ENCODE assay signal across 8 cellular contexts in the genomic region with DNA sequence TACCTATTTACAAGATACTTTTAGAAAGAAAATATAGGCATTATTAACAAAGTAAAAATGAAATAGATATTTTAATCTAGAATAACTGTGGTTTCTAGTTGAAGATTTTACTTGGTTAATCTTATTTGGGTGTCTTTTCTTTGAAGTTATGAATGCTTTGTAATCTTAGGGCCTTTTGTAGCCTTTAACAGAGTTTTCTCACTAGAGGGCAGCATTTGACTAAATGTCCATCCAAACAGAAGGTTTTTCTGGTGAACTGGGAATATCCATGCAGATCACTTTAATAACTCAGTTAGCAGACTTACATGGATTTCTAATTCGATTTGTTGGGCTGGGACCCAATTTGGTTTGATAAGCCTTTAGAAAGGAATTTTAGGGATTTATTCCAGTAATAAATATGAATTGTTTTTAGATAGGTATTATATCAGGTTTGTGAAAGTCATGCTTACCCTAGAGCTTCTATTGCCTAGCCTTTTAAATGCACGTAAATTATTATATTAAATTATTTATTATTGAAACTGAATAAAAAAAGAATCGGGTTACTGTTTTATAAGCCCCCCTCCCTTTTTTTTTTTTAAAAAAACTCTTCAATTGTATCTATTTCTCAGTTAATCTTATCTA.
DNase-seq lines count a peak whose midpoint lies in the region; ATAC-seq, FAIRE-seq and TF ChIP-seq lines count a peak whose summit lies in the region.

No MANE protein-coding gene starts in this region.

- BruUV-seq in GM12878 (replicated peaks; lab: Mats Ljungman, UMichigan), result no TSS peak
- BruUV-seq in HepG2 (replicated peaks; lab: Mats Ljungman, UMichigan), result no TSS peak

- intact Hi-C loops in CD14-positive monocyte (cut with micrococcal nuclease) (no loop called here), GM12878 (cut with micrococcal nuclease; ENCODE audit: unreplicated experiment) (loop anchor here (5.0 to 10.0 kb wide), 5 partner anchors 360 to 1163 kb away; no protein-coding TSS in a partner anchor), HepG2 (cut with micrococcal nuclease; ENCODE audit: unreplicated experiment) (loop anchor here (2.0 to 10.0 kb wide), 3 partner anchors 34 to 90 kb away; no protein-coding TSS in a partner anchor)
- intact Hi-C loops in activated CD4-positive, alpha-beta T cell treated with anti-CD3 and anti-CD28 coated beads for 36 hours (cut with DNase I, micrococcal nuclease), result loop anchor here in 1 of 2 experiments (10.0 kb wide), 1 partner anchor 60 kb away; no protein-coding TSS in a partner anchor

- DNase-seq in CD14-positive monocyte (ENCODE audit: low spot score) (no peak), HCEC 1CT (peak; percentile 48), NCI-H446 treated with DMSO at 0.1 percent for 48 hours (lab: John Stamatoyannopoulos, UW) (peak; percentile 65), GM12878 (ENCODE audit: low read depth, low spot score) (peak; percentile 8), HepG2 (ENCODE audit: low spot score) (peak; percentile 50)
- DNase-seq in activated CD4-positive, alpha-beta T cell treated with anti-CD3 and anti-CD28 coated beads for 36 hours, result no peak
- no peak for DNase-seq in activated CD4-positive, alpha-beta T cell treated with anti-CD3 and anti-CD28 coated beads, Interleukin-2, amount 10 ng/mL, durations not matched to agents 7 days and 5 days

- H3K27me3 ChIP-seq in GM12878 (replicated peaks in 1 of 2; ENCODE audit: control insufficient read depth in 2 of 2, insufficient read depth in 2 of 2, low read length in 1 of 2) (no peaks in the 10 kb centered on the region), HepG2 (ENCODE audit: control insufficient read depth in 1 of 2, insufficient read depth in 2 of 2, low read length in 2 of 2) (no peaks in the 10 kb centered on the region)

- H3K9ac ChIP-seq in GM12878 (ENCODE audit: control insufficient read depth, insufficient read depth, low read length) (no peak overlapping the region), HepG2 (ENCODE audit: insufficient read depth, low read depth, low read length) (no peak overlapping the region)

- H3K4me1 ChIP-seq in GM12878 (ENCODE audit: control insufficient read depth, insufficient read depth, low read length) (no peaks in the 10 kb centered on the region), HepG2 (ENCODE audit: insufficient read depth, low read length) (no peaks in the 10 kb centered on the region)

- H3K27ac Mint-ChIP-seq in CD14-positive monocyte, result no peak overlapping the region
- no peak overlapping the region for H3K27ac Mint-ChIP-seq in activated CD4-positive, alpha-beta T cell treated with anti-CD3 and anti-CD28 coated beads for 36 hours
- no peak overlapping the region for H3K27ac Mint-ChIP-seq in activated CD4-positive, alpha-beta T cell treated with anti-CD3 and anti-CD28 coated beads, Interleukin-2, amount 10 ng/mL, durations not matched to agents 7 days and 5 days

- H3K4me2 ChIP-seq in GM12878 (ENCODE audit: control insufficient read depth, insufficient read depth), result no peak overlapping the region
- no peak overlapping the region for H3K4me2 ChIP-seq in HepG2 (ENCODE audit: low read depth, low read length)

- POLR2A ChIA-PET in GM12878 (lab: Charles Lee), result interaction anchor here (0.6 kb wide), 1 partner anchor 1388 kb away, joined by 3 read pairs; no protein-coding TSS in a partner anchor
- POLR2A ChIA-PET in HepG2 (lab: Yijun Ruan, JAX), result no interaction called here
- POLR2A ChIA-PET in activated CD4-positive, alpha-beta T cell treated with anti-CD3 and anti-CD28 coated beads for 36 hours (lab: Charles Lee), result no interaction called here
- POLR2A ChIA-PET in activated CD4-positive, alpha-beta T cell treated with anti-CD3 and anti-CD28 coated beads, Interleukin-2, amount 10 ng/mL, durations not matched to agents 7 days and 5 days (lab: Charles Lee), result no interaction called here

- CTCF ChIA-PET in GM12878 (lab: Yijun Ruan, JAX) (interaction anchor here (0.6 to 1.8 kb wide), 23 partner anchors 8 to 1521 kb away, joined by 3 to 18 read pairs (median 3); no protein-coding TSS in a partner anchor), HepG2 (lab: Yijun Ruan, JAX; ENCODE audit: low intra/inter-chr PET ratio, low total read pairs) (no interaction called here)
- CTCF ChIA-PET in activated CD4-positive, alpha-beta T cell treated with anti-CD3 and anti-CD28 coated beads for 36 hours (lab: Charles Lee), result interaction anchor here (0.7 to 1.6 kb wide), 5 partner anchors 8 to 1051 kb away, joined by 3 to 6 read pairs (median 3); no protein-coding TSS in a partner anchor
- CTCF ChIA-PET in activated CD4-positive, alpha-beta T cell treated with anti-CD3 and anti-CD28 coated beads, Interleukin-2, amount 10 ng/mL, durations not matched to agents 7 days and 5 days (lab: Charles Lee), result interaction anchor here (0.6 kb wide), 1 partner anchor 1537 kb away, joined by 3 read pairs; no protein-coding TSS in a partner anchor

- H4K20me1 ChIP-seq in GM12878 (ENCODE audit: control insufficient read depth, insufficient read depth), result no peaks in the 10 kb centered on the region
- H4K20me1 ChIP-seq in HepG2 (ENCODE audit: insufficient read depth, low read length), result no peaks in the 10 kb centered on the region

- no peaks in the 10 kb centered on the region for H3K79me2 ChIP-seq in GM12878 (ENCODE audit: control insufficient read depth, insufficient read depth, low read length)
- no peaks in the 10 kb centered on the region for H3K79me2 ChIP-seq in HepG2 (ENCODE audit: insufficient read depth, low read length)

- TF ChIP-seq RAD21 in GM12878 (IDR thresholded peaks at IDR 0.05; ENCODE audit: insufficient read depth, low read depth, low read length), result peak; percentile 93
- no peak for TF ChIP-seq RAD21 in HepG2 (CRISPR knock-in tag; IDR thresholded peaks at IDR 0.05)

- H3K9me3 Mint-ChIP-seq in CD14-positive monocyte, result no peaks in the 10 kb centered on the region
- no peaks in the 10 kb centered on the region for H3K9me3 Mint-ChIP-seq in activated CD4-positive, alpha-beta T cell treated with anti-CD3 and anti-CD28 coated beads for 36 hours (ENCODE audit: low read depth)
- no peaks in the 10 kb centered on the region for H3K9me3 Mint-ChIP-seq in activated CD4-positive, alpha-beta T cell treated with anti-CD3 and anti-CD28 coated beads, Interleukin-2, amount 10 ng/mL, durations not matched to agents 7 days and 5 days

- TF ChIP-seq EP300 in GM12878 (IDR thresholded peaks at IDR 0.05; ENCODE audit: borderline replicate concordance in 1 of 2, control insufficient read depth in 1 of 2, low read depth in 2 of 2, low read length in 2 of 2) (no peak), HepG2 (IDR thresholded peaks at IDR 0.05; ENCODE audit: low read depth in 2 of 2, low read length in 2 of 2) (no peak), HepG2 (CRISPR knock-in tag; IDR thresholded peaks at IDR 0.05; ENCODE audit: borderline replicate concordance) (no peak)

- H3K27ac ChIP-seq in GM12878 (ENCODE audit: control insufficient read depth, insufficient read depth) (no peak overlapping the region), HepG2 (ENCODE audit: extremely low read length, insufficient read depth, low read length) (no peak overlapping the region)

- H3K27me3 Mint-ChIP-seq in CD14-positive monocyte (ENCODE audit: low read depth in 3 of 3), result peaks cover 8 to 19% (median 13%) of the 10 kb centered on the region in 3 donors
- peaks cover 29% of the 10 kb centered on the region for H3K27me3 Mint-ChIP-seq in activated CD4-positive, alpha-beta T cell treated with anti-CD3 and anti-CD28 coated beads for 36 hours
- peaks cover 26% of the 10 kb centered on the region for H3K27me3 Mint-ChIP-seq in activated CD4-positive, alpha-beta T cell treated with anti-CD3 and anti-CD28 coated beads, Interleukin-2, amount 10 ng/mL, durations not matched to agents 7 days and 5 days

- TF ChIP-seq POLR2A in GM12878 (IDR thresholded peaks at IDR 0.05; ENCODE audit: low read depth, low read length) (no peak), HepG2 (IDR thresholded peaks at IDR 0.05; ENCODE audit: insufficient read depth in 1 of 2, low read depth in 2 of 2, low read length in 2 of 2) (no peak)

- SMC1A ChIA-PET in GM12878 (lab: Charles Lee; ENCODE audit: uncharacterized antibody, unreplicated experiment), result interaction anchor here (0.6 to 1.8 kb wide), 9 partner anchors 8 to 1051 kb away, joined by 3 to 10 read pairs (median 3); no protein-coding TSS in a partner anchor

- in situ Hi-C loops in GM12878 (cut with MboI), result loop anchor here (25.0 kb wide), 1 partner anchor 1048 kb away; no protein-coding TSS in a partner anchor
- in situ Hi-C loops in HepG2 (cut with HindIII; ENCODE audit: extremely low pct_ligation_motif_present, low pct_unique_long_range_greater_than_20kb), result loop anchor here (25.0 kb wide), 1 partner anchor 1048 kb away; no protein-coding TSS in a partner anchor

- no peak overlapping the region for H3K4me3 Mint-ChIP-seq in CD14-positive monocyte
- no peak overlapping the region for H3K4me3 Mint-ChIP-seq in activated CD4-positive, alpha-beta T cell treated with anti-CD3 and anti-CD28 coated beads for 36 hours
- H3K4me3 Mint-ChIP-seq in activated CD4-positive, alpha-beta T cell treated with anti-CD3 and anti-CD28 coated beads, Interleukin-2, amount 10 ng/mL, durations not matched to agents 7 days and 5 days, result no peak overlapping the region

- H3K9me3 ChIP-seq in GM12878 (replicated peaks; ENCODE audit: control insufficient read depth, insufficient read depth, low read length), result no peaks in the 10 kb centered on the region
- H3K9me3 ChIP-seq in HepG2 (ENCODE audit: low read length), result no peaks in the 10 kb centered on the region

- H2AFZ ChIP-seq in GM12878 (ENCODE audit: control insufficient read depth, low read depth, low read length) (no peak overlapping the region), HepG2 (ENCODE audit: low read length) (no peak overlapping the region)

- 1% methylated on average over 3 of the region's 3 CpGs for WGBS in GM12878 (ENCODE audit: insufficient coverage, insufficient replicate concordance, low lambda C conversion rate, missing lambda C conversion rate)
- under 1% methylated on average over 3 of the region's 3 CpGs for WGBS in HepG2 (ENCODE audit: low lambda C conversion rate)

- FAIRE-seq in GM12878 (lab: Jason Lieb, UNC) (peak; percentile 83), HepG2 (lab: Jason Lieb, UNC) (no peak)

- RAD21 ChIA-PET in GM12878 (lab: Charles Lee; ENCODE audit: unreplicated experiment), result interaction anchor here (0.6 to 1.6 kb wide), 5 partner anchors 19 to 1051 kb away, joined by 3 to 13 read pairs (median 3); no protein-coding TSS in a partner anchor

- ATAC-seq in GM12878, result peak; percentile 65
- ATAC-seq in HepG2, result peak; percentile 47; the same call in 2 of the 3 replicates
- no peak for ATAC-seq in GM21390 (IDR thresholded peaks at IDR 0.05; ENCODE audit: unreplicated experiment)
- no peak for ATAC-seq in activated CD4-positive, alpha-beta T cell treated with anti-CD3 and anti-CD28 coated beads for 36 hours

- H3K4me1 Mint-ChIP-seq in CD14-positive monocyte, result no peaks in the 10 kb centered on the region
- no peaks in the 10 kb centered on the region for H3K4me1 Mint-ChIP-seq in activated CD4-positive, alpha-beta T cell treated with anti-CD3 and anti-CD28 coated beads for 36 hours
- H3K4me1 Mint-ChIP-seq in activated CD4-positive, alpha-beta T cell treated with anti-CD3 and anti-CD28 coated beads, Interleukin-2, amount 10 ng/mL, durations not matched to agents 7 days and 5 days, result no peaks in the 10 kb centered on the region

- H3K36me3 ChIP-seq in GM12878 (ENCODE audit: control insufficient read depth in 2 of 2, insufficient read depth in 2 of 2, low read length in 1 of 2), result no peaks in the 10 kb centered on the region
- H3K36me3 ChIP-seq in HepG2 (replicated peaks in 1 of 2; ENCODE audit: control insufficient read depth in 1 of 2, insufficient read depth in 2 of 2, low read length in 2 of 2), result no peaks in the 10 kb centered on the region

- no peaks in the 10 kb centered on the region for H3K36me3 Mint-ChIP-seq in CD14-positive monocyte
- no peaks in the 10 kb centered on the region for H3K36me3 Mint-ChIP-seq in activated CD4-positive, alpha-beta T cell treated with anti-CD3 and anti-CD28 coated beads for 36 hours (ENCODE audit: low read depth)
- H3K36me3 Mint-ChIP-seq in activated CD4-positive, alpha-beta T cell treated with anti-CD3 and anti-CD28 coated beads, Interleukin-2, amount 10 ng/mL, durations not matched to agents 7 days and 5 days (ENCODE audit: low read depth), result no peaks in the 10 kb centered on the region

- H3K4me3 ChIP-seq in GM12878, result no peak overlapping the region
- no peak overlapping the region for H3K4me3 ChIP-seq in HepG2 (replicated peaks in 1 of 3; ENCODE audit: insufficient read depth in 1 of 3, low read depth in 2 of 3, low read length in 3 of 3)

- peak; percentile 72 for TF ChIP-seq CTCF in CD14-positive monocyte (IDR thresholded peaks at IDR 0.05)
- peak; percentile 55 to 73 (median 72); a peak in 5 of 6 replicates for TF ChIP-seq CTCF in GM12878 (IDR thresholded peaks at IDR 0.05 in 2 of 3, conservative IDR thresholded peaks at IDR 0.05 in 1 of 3; ENCODE audit: control insufficient read depth in 2 of 3, extremely low read depth in 1 of 3, insufficient read depth in 1 of 3, low read depth in 3 of 3, low read length in 3 of 3)
- TF ChIP-seq CTCF in HepG2 (CRISPR knock-in tag; IDR thresholded peaks at IDR 0.05), result peak; percentile 67

Comparison
In these comparisons a context has a peak if more than half of its experiments do, and no peak if none do; other contexts are left out.
1. DNase-seq: peak in HCEC 1CT (single experiment), NCI-H446 treated with DMSO at 0.1 percent for 48 hours (single experiment), GM12878 (single experiment) and HepG2 (single experiment); none in CD14-positive monocyte (single experiment), activated CD4-positive, alpha-beta T cell treated with anti-CD3 and anti-CD28 coated beads for 36 hours (single experiment) and activated CD4-positive, alpha-beta T cell treated with anti-CD3 and anti-CD28 coated beads, Interleukin-2, amount 10 ng/mL, durations not matched to agents 7 days and 5 days (single experiment).
2. ATAC-seq: peak in GM12878 (single experiment) and HepG2 (single experiment); none in GM21390 (single experiment) and activated CD4-positive, alpha-beta T cell treated with anti-CD3 and anti-CD28 coated beads for 36 hours (single experiment).
3. intact Hi-C loops: an anchor here in GM12878 (5.0 to 10.0 kb wide) and HepG2 (2.0 to 10.0 kb wide); none called in CD14-positive monocyte.
4. Peak in every context shown above with its lines, with median percentiles within 50 percentile points of each other: CTCF ChIP-seq.